ENCODE assay signal across 17 cellular contexts in genomic region chr11:66275984-66276612, GRCh38. TPM values are rescaled to one million over a fixed set of nuclear protein-coding genes. Genes with fewer than 3 reads are reported as not detected.
DNase-seq lines count a peak whose midpoint lies in the region; ATAC-seq, FAIRE-seq and TF ChIP-seq lines count a peak whose summit lies in the region.
"Had no signal": no experiment of that assay in that cellular context is flagged by ENCODE, and none has a peak within 500 bp of the region (broad histone marks: within the 10 kb centered on the region; RNA-seq: fewer than 3 reads in every experiment).

No MANE protein-coding gene starts in this region.

- peaks cover 0 to 20% (median 11%) of the 10 kb centered on the region in 11 experiments; a peak in 13 of 22 replicates for H3K27me3 ChIP-seq in BLaER1 treated with 17β-estradiol and CSF1 and Interleukin-3, amounts not matched to agents 10 nM and 100 nM
- H3K27me3 ChIP-seq in Panc1 (ENCODE audit: control insufficient read depth, insufficient read depth, low read length) (no peaks in the 10 kb centered on the region), K562 (ENCODE audit: control insufficient read depth in 2 of 2, insufficient read depth in 2 of 2, low read length in 2 of 2) (no peaks in the 10 kb centered on the region)

- H3K36me3 Mint-ChIP-seq in type B pancreatic cell = peaks cover 5% of the 10 kb centered on the region
- H3K36me3 Mint-ChIP-seq in effector memory CD8-positive, alpha-beta T cell (ENCODE audit: insufficient read depth) = peaks cover 59% of the 10 kb centered on the region

- H3K79me2 ChIP-seq in K562 (ENCODE audit: control insufficient read depth, insufficient read depth, low read length) = peaks cover 3% of the 10 kb centered on the region; the same call in 1 of the 3 replicates

- in situ Hi-C loops in Panc1 (cut with HindIII; ENCODE audit: low pct_unique_long_range_greater_than_20kb, low sequenced_read_pairs) = no loop called here
- in situ Hi-C loops in K562 (cut with MboI) = no loop called here

- H3K9me1 ChIP-seq in K562 (ENCODE audit: control insufficient read depth, insufficient read depth, low read length) = no peaks in the 10 kb centered on the region

- no peaks in the 10 kb centered on the region for H3K9me3 ChIP-seq in BLaER1 treated with 17β-estradiol and CSF1 and Interleukin-3, amounts not matched to agents 10 nM and 100 nM (replicated peaks in 1 of 11)
- H3K9me3 ChIP-seq in Panc1 (ENCODE audit: control insufficient read depth, insufficient read depth, low read depth, low read length) = no peaks in the 10 kb centered on the region
- H3K9me3 ChIP-seq in K562 (replicated peaks; ENCODE audit: control insufficient read depth, insufficient read depth, low read depth, low read length) = no peaks in the 10 kb centered on the region

- POLR2A ChIA-PET in Panc1 (lab: Charles Lee) (no interaction called here), K562 (lab: Yijun Ruan, JAX) (no interaction called here)

- peak overlapping the region in 1 of 11 experiments; percentile 24; a peak in 2 of 22 replicates for H3K9ac ChIP-seq in BLaER1 treated with 17β-estradiol and CSF1 and Interleukin-3, amounts not matched to agents 10 nM and 100 nM
- no peak overlapping the region; a peak in 1 of 4 replicates for H3K9ac ChIP-seq in K562 (ENCODE audit: insufficient read depth in 1 of 2, low read depth in 2 of 2, low read length in 2 of 2)

- CTCF ChIA-PET in Panc1 (lab: Charles Lee) = no interaction called here
- CTCF ChIA-PET in K562 (lab: Yijun Ruan, JAX; ENCODE audit: low intra/inter-chr PET ratio) = no interaction called here

- peaks cover 15 to 54% (median 47%) of the 10 kb centered on the region in 10 experiments for H3K4me1 ChIP-seq in BLaER1 treated with 17β-estradiol and CSF1 and Interleukin-3, amounts not matched to agents 10 nM and 100 nM
- peaks cover 17% of the 10 kb centered on the region for H3K4me1 ChIP-seq in Panc1 (ENCODE audit: control insufficient read depth, insufficient read depth, low read length)
- H3K4me1 ChIP-seq in K562 (replicated peaks in 1 of 2; ENCODE audit: control insufficient read depth in 2 of 2, insufficient read depth in 2 of 2, low read length in 2 of 2) = peaks cover 0 to 18% of the 10 kb centered on the region in 2 experiments; a peak in 2 of 5 replicates

- peak overlapping the region; percentile 12 to 99 (median 57); a peak in 19 of 22 replicates for H3K4me2 ChIP-seq in BLaER1 treated with 17β-estradiol and CSF1 and Interleukin-3, amounts not matched to agents 10 nM and 100 nM
- no peak overlapping the region for H3K4me2 ChIP-seq in K562 (ENCODE audit: insufficient read depth, low read length)

- H3K27ac ChIP-seq in BLaER1 treated with 17β-estradiol and CSF1 and Interleukin-3, amounts not matched to agents 10 nM and 100 nM = no peak overlapping the region
- no peak overlapping the region for H3K27ac ChIP-seq in Panc1 (ENCODE audit: low read length)
- no peak overlapping the region for H3K27ac ChIP-seq in K562 (ENCODE audit: extremely low read depth, low read depth, low read length)
- H3K27ac ChIP-seq: C4-2B, HL-60 had no signal

- 82% methylated on average over 9 of the region's 14 CpGs for WGBS in K562 (ENCODE audit: insufficient coverage, low coverage, missing lambda C conversion rate)

- ATAC-seq in Panc1 (no peak), K562 (no peak), GM21390 (IDR thresholded peaks at IDR 0.05; ENCODE audit: unreplicated experiment) (no peak)
- ATAC-seq in effector memory CD8-positive, alpha-beta T cell (replicated peaks) = no peak
- ATAC-seq: HCT116 had no signal

- TF ChIP-seq CTCF in Panc1 (IDR thresholded peaks at IDR 0.05) = no peak
- no peak for TF ChIP-seq CTCF in K562 (IDR thresholded peaks at IDR 0.05 in 2 of 3, conservative IDR thresholded peaks at IDR 0.05 in 1 of 3; ENCODE audit: insufficient read depth in 2 of 3, low read depth in 1 of 3, low read length in 3 of 3)
- TF ChIP-seq CTCF in type B pancreatic cell (conservative IDR thresholded peaks at IDR 0.05) = no peak

- H3K27me3 Mint-ChIP-seq in type B pancreatic cell = peaks cover 3% of the 10 kb centered on the region
- no peaks in the 10 kb centered on the region for H3K27me3 Mint-ChIP-seq in effector memory CD8-positive, alpha-beta T cell

- TSS peak; percentile 20 for BruUV-seq in Panc1 (replicated peaks; lab: Mats Ljungman, UMichigan)
- BruUV-seq in K562 (replicated peaks; lab: Mats Ljungman, UMichigan) = no TSS peak

- no peak for TF ChIP-seq RAD21 in K562 (CRISPR knock-in tag; conservative IDR thresholded peaks at IDR 0.05 in 1 of 2, IDR thresholded peaks at IDR 0.05 in 1 of 2)

- TF ChIP-seq POLR2A in K562 (conservative IDR thresholded peaks at IDR 0.05) = no peak
- TF ChIP-seq POLR2A in GM12891 (IDR thresholded peaks at IDR 0.05; ENCODE audit: low read depth, low read length) = no peak

- no peak overlapping the region for H2AFZ ChIP-seq in K562 (ENCODE audit: low read depth, low read length)

- peaks cover 16% of the 10 kb centered on the region for H3K4me1 Mint-ChIP-seq in type B pancreatic cell (ENCODE audit: unreplicated experiment)
- peaks cover 46 to 58% of the 10 kb centered on the region in 2 donors for H3K4me1 Mint-ChIP-seq in effector memory CD8-positive, alpha-beta T cell (ENCODE audit: low read depth in 2 of 2)

- FAIRE-seq in K562 (lab: Jason Lieb, UNC) (no peak), GM12891 (lab: Jason Lieb, UNC) (no peak)
- FAIRE-seq: GM12892, H54 had no signal

- no peak overlapping the region for H3K27ac Mint-ChIP-seq in type B pancreatic cell
- H3K27ac Mint-ChIP-seq in effector memory CD8-positive, alpha-beta T cell = peak overlapping the region in 1 of 2 donors; percentile 79

- peaks cover 70 to 98% (median 91%) of the 10 kb centered on the region in 11 experiments for H4K20me1 ChIP-seq in BLaER1 treated with 17β-estradiol and CSF1 and Interleukin-3, amounts not matched to agents 10 nM and 100 nM
- H4K20me1 ChIP-seq in K562 (replicated peaks; ENCODE audit: control insufficient read depth, insufficient read depth, low read length) = 0 out of 2 replicates have a peak, but pooled peaks cover 10% of the 10 kb centered on the region

- no peak overlapping the region for H3K4me3 ChIP-seq in BLaER1 treated with 17β-estradiol and CSF1 and Interleukin-3, amounts not matched to agents 10 nM and 100 nM
- H3K4me3 ChIP-seq in Panc1 (ENCODE audit: low read depth in 2 of 2, low read length in 2 of 2) (no peak overlapping the region), K562 (no peak overlapping the region)

- intact Hi-C loops in Panc1 (cut with micrococcal nuclease; ENCODE audit: unreplicated experiment) (no loop called here), K562 (cut with micrococcal nuclease) (no loop called here)

- DNase-seq in Panc1 (ENCODE audit: low read depth, low spot score) (no peak), K562 (ENCODE audit: extremely low read depth in 1 of 4, low spot score in 3 of 4) (no peak), type B pancreatic cell (ENCODE audit: extremely low spot score, unreplicated experiment) (no peak), GM12891 (ENCODE audit: insufficient read length, low spot score) (no peak)
- no peak for DNase-seq in effector memory CD8-positive, alpha-beta T cell
- DNase-seq: ACHN; CD4-positive, alpha-beta memory T cell; DMS79; KG1 had no signal

- H3K9me3 Mint-ChIP-seq in type B pancreatic cell = no peaks in the 10 kb centered on the region
- H3K9me3 Mint-ChIP-seq in effector memory CD8-positive, alpha-beta T cell = no peaks in the 10 kb centered on the region
- H3K9me3 Mint-ChIP-seq: CD4-positive, alpha-beta memory T cell had no signal

- H3K4me3 Mint-ChIP-seq in type B pancreatic cell = peak overlapping the region; percentile 34
- no peak overlapping the region for H3K4me3 Mint-ChIP-seq in effector memory CD8-positive, alpha-beta T cell

- no peak for TF ChIP-seq EP300 in K562 (IDR thresholded peaks at IDR 0.05; ENCODE audit: low read length)

- H3K36me3 ChIP-seq in BLaER1 treated with 17β-estradiol and CSF1 and Interleukin-3, amounts not matched to agents 10 nM and 100 nM = peaks cover 50 to 54% (median 51%) of the 10 kb centered on the region in 11 experiments
- H3K36me3 ChIP-seq in Panc1 (ENCODE audit: control insufficient read depth, insufficient read depth, low read length) (peaks cover 11% of the 10 kb centered on the region; the same call in 1 of the 2 replicates), K562 (ENCODE audit: control insufficient read depth, insufficient read depth, low read length) (peaks cover 51% of the 10 kb centered on the region)

RNA-seq across cellular contexts. Expression of gene CNIH2, which starts 1.9 kb away (rescaled TPM):
- total RNA-seq in Panc1 (2021; ENCODE audit: unreplicated experiment) (9.3 TPM), K562 (2014; rRNA removed) (0.61 TPM in 1 of 2 replicates, not detected in the other), K562 (2014; rRNA removed; fragmentation: Illumina TruSeq; extraction: Trizol) (not detected in 2 replicates), K562 (2015; rRNA removed; fragmentation: Illumina TruSeq; extraction: Trizol) (0.11 and 0.40 TPM in 2 replicates), K562 (2021) (0.89 and 1.1 TPM in 2 replicates), type B pancreatic cell (ENCODE audit: low replicate concordance) (21.3 and 23.2 TPM in 2 replicates)
- polyA plus RNA-seq in Panc1 (2012; ENCODE audit: insufficient read length) = 15.1 TPM
- 0.92 and 2.0 TPM in 2 replicates for total RNA-seq in K562 (2011; cell fraction: chromatin; rRNA removed; ENCODE audit: low replicate concordance)
- 0.92 and 1.7 TPM in 2 replicates for total RNA-seq in K562 (2011; cell fraction: nucleolus; rRNA removed)
- total RNA-seq in K562 (2011; cell fraction: nucleoplasm; rRNA removed) = 0.95 and 1.2 TPM in 2 replicates
- polyA plus RNA-seq in K562 (2011; rRNA removed) (0.26 and 0.30 TPM in 2 replicates), K562 (2014; fragmentation: Illumina TruSeq; extraction: Trizol) (0.36 and 0.65 TPM in 2 replicates), K562 (2014; fragmentation: Nextera tagmentation; extraction: Ambion mirVana) (not detected), K562 (2014; rRNA removed) (0.27 and 0.55 TPM in 2 replicates)
- 0.52 and 0.69 TPM in 2 replicates for polyA plus RNA-seq in K562 (2011; cell fraction: cytosol; rRNA removed)
- polyA plus RNA-seq in K562 (2011; cell fraction: nucleus; rRNA removed) = 1.1 and 1.7 TPM in 2 replicates
- polyA plus RNA-seq in K562 (2012) = 0.52 and 0.57 TPM in 2 replicates
- not detected in 2 replicates for polyA minus RNA-seq in K562 (2011; rRNA and poly(A)+ RNA removed)
- not detected in 2 replicates for polyA minus RNA-seq in K562 (2011; cell fraction: cytosol; rRNA and poly(A)+ RNA removed)
- polyA minus RNA-seq in K562 (2011; cell fraction: nucleus; rRNA and poly(A)+ RNA removed) = 0.13 TPM in 1 of 2 replicates, not detected in the other
- 1.4 TPM for polyA plus RNA-seq in GM12891 (2012; ENCODE audit: low read depth, missing spikeins)
- polyA plus RNA-seq: CD4-positive, alpha-beta memory T cell had no signal

RNA-seq across cellular contexts. Expression of gene RAB1B, which starts 7.7 kb away (rescaled TPM):
- total RNA-seq in Panc1 (2021; ENCODE audit: unreplicated experiment) (256 TPM), K562 (2014; rRNA removed) (102 and 135 TPM in 2 replicates), K562 (2014; rRNA removed; fragmentation: Illumina TruSeq; extraction: Trizol) (29.3 and 43.7 TPM in 2 replicates), K562 (2015; rRNA removed; fragmentation: Illumina TruSeq; extraction: Trizol) (83.8 and 85.1 TPM in 2 replicates), K562 (2021) (135 and 139 TPM in 2 replicates), type B pancreatic cell (ENCODE audit: low replicate concordance) (96.4 and 122 TPM in 2 replicates)
- polyA plus RNA-seq in Panc1 (2012; ENCODE audit: insufficient read length) = 356 TPM
- 13.9 and 38.2 TPM in 2 replicates for total RNA-seq in K562 (2011; cell fraction: chromatin; rRNA removed; ENCODE audit: low replicate concordance)
- 41.5 and 42.0 TPM in 2 replicates for total RNA-seq in K562 (2011; cell fraction: nucleolus; rRNA removed)
- total RNA-seq in K562 (2011; cell fraction: nucleoplasm; rRNA removed) = 31.3 and 34.9 TPM in 2 replicates
- polyA plus RNA-seq in K562 (2011; rRNA removed) (98.6 and 129 TPM in 2 replicates), K562 (2014; fragmentation: Illumina TruSeq; extraction: Trizol) (140 and 182 TPM in 2 replicates), K562 (2014; fragmentation: Nextera tagmentation; extraction: Ambion mirVana) (10 to 100 TPM in 1 of 2 experiments, 1 to 10 TPM in 1; 5.6 to 16.0 TPM), K562 (2014; rRNA removed) (135 and 146 TPM in 2 replicates)
- 213 and 403 TPM in 2 replicates for polyA plus RNA-seq in K562 (2011; cell fraction: cytosol; rRNA removed)
- polyA plus RNA-seq in K562 (2011; cell fraction: nucleus; rRNA removed) = 62.4 and 74.2 TPM in 2 replicates
- 127 and 138 TPM in 2 replicates for polyA plus RNA-seq in K562 (2012)
- 57.1 and 92.7 TPM in 2 replicates for polyA minus RNA-seq in K562 (2011; rRNA and poly(A)+ RNA removed)
- polyA minus RNA-seq in K562 (2011; cell fraction: cytosol; rRNA and poly(A)+ RNA removed) = 94.6 and 97.2 TPM in 2 replicates
- polyA minus RNA-seq in K562 (2011; cell fraction: nucleus; rRNA and poly(A)+ RNA removed) = 10.4 and 16.3 TPM in 2 replicates
- polyA plus RNA-seq in GM12891 (2012; ENCODE audit: low read depth, missing spikeins) = 94.6 TPM

RNA-seq across cellular contexts. Expression of gene YIF1A, which starts 12.8 kb away (rescaled TPM):
- total RNA-seq in Panc1 (2021; ENCODE audit: unreplicated experiment) = 196 TPM
- polyA plus RNA-seq in Panc1 (2012; ENCODE audit: insufficient read length) = 274 TPM
- 49.3 and 178 TPM in 2 replicates for total RNA-seq in K562 (2011; cell fraction: chromatin; rRNA removed; ENCODE audit: low replicate concordance)
- 331 and 338 TPM in 2 replicates for total RNA-seq in K562 (2011; cell fraction: nucleolus; rRNA removed)
- 162 and 163 TPM in 2 replicates for total RNA-seq in K562 (2011; cell fraction: nucleoplasm; rRNA removed)
- 121 and 158 TPM in 2 replicates for total RNA-seq in K562 (2014; rRNA removed)
- total RNA-seq in K562 (2014; rRNA removed; fragmentation: Illumina TruSeq; extraction: Trizol) = 29.4 and 39.3 TPM in 2 replicates
- 44.8 and 51.6 TPM in 2 replicates for total RNA-seq in K562 (2015; rRNA removed; fragmentation: Illumina TruSeq; extraction: Trizol)
- 108 and 120 TPM in 2 replicates for total RNA-seq in K562 (2021)
- polyA plus RNA-seq in K562 (2011; rRNA removed) = 77.2 and 108 TPM in 2 replicates
- 234 and 367 TPM in 2 replicates for polyA plus RNA-seq in K562 (2011; cell fraction: cytosol; rRNA removed)
- 162 and 217 TPM in 2 replicates for polyA plus RNA-seq in K562 (2011; cell fraction: nucleus; rRNA removed)
- polyA plus RNA-seq in K562 (2012) = 106 and 144 TPM in 2 replicates
- 111 and 119 TPM in 2 replicates for polyA plus RNA-seq in K562 (2014; fragmentation: Illumina TruSeq; extraction: Trizol)
- polyA plus RNA-seq in K562 (2014; fragmentation: Nextera tagmentation; extraction: Ambion mirVana) = 10 to 100 TPM in 1 of 2 experiments, 1 to 10 TPM in 1; 8.6 to 33.6 TPM
- 83.6 and 96.7 TPM in 2 replicates for polyA plus RNA-seq in K562 (2014; rRNA removed)
- 84.7 and 117 TPM in 2 replicates for polyA minus RNA-seq in K562 (2011; rRNA and poly(A)+ RNA removed)
- polyA minus RNA-seq in K562 (2011; cell fraction: cytosol; rRNA and poly(A)+ RNA removed) = 120 and 144 TPM in 2 replicates
- 46.6 and 57.5 TPM in 2 replicates for polyA minus RNA-seq in K562 (2011; cell fraction: nucleus; rRNA and poly(A)+ RNA removed)
- total RNA-seq in type B pancreatic cell (ENCODE audit: low replicate concordance) = 87.0 and 133 TPM in 2 replicates
- 58.0 TPM for polyA plus RNA-seq in GM12891 (2012; ENCODE audit: low read depth, missing spikeins)

RNA-seq across cellular contexts. Expression of gene TMEM151A, which starts 15.6 kb away (rescaled TPM):
- total RNA-seq in Panc1 (2021; ENCODE audit: unreplicated experiment) (11.0 TPM), K562 (2014; rRNA removed) (not detected in 2 replicates), K562 (2014; rRNA removed; fragmentation: Illumina TruSeq; extraction: Trizol) (not detected in 2 replicates), K562 (2015; rRNA removed; fragmentation: Illumina TruSeq; extraction: Trizol) (not detected in 2 replicates), K562 (2021) (not detected in 2 replicates), type B pancreatic cell (ENCODE audit: low replicate concordance) (2.1 and 2.6 TPM in 2 replicates)
- 16.8 TPM for polyA plus RNA-seq in Panc1 (2012; ENCODE audit: insufficient read length)
- total RNA-seq in K562 (2011; cell fraction: chromatin; rRNA removed; ENCODE audit: low replicate concordance) = not detected in 2 replicates
- not detected in 2 replicates for total RNA-seq in K562 (2011; cell fraction: nucleolus; rRNA removed)
- not detected in 2 replicates for total RNA-seq in K562 (2011; cell fraction: nucleoplasm; rRNA removed)
- polyA plus RNA-seq in K562 (2011; rRNA removed) (not detected in 2 replicates), K562 (2014; fragmentation: Illumina TruSeq; extraction: Trizol) (not detected in 2 replicates), K562 (2014; fragmentation: Nextera tagmentation; extraction: Ambion mirVana) (not detected), K562 (2014; rRNA removed) (not detected in 2 replicates)
- polyA plus RNA-seq in K562 (2011; cell fraction: cytosol; rRNA removed) = 0.01 TPM in 1 of 2 replicates, not detected in the other
- polyA plus RNA-seq in K562 (2011; cell fraction: nucleus; rRNA removed) = not detected in 2 replicates
- not detected in 2 replicates for polyA plus RNA-seq in K562 (2012)
- polyA minus RNA-seq in K562 (2011; rRNA and poly(A)+ RNA removed) = not detected in 2 replicates
- not detected in 2 replicates for polyA minus RNA-seq in K562 (2011; cell fraction: cytosol; rRNA and poly(A)+ RNA removed)
- 0.13 TPM in 1 of 2 replicates, not detected in the other for polyA minus RNA-seq in K562 (2011; cell fraction: nucleus; rRNA and poly(A)+ RNA removed)
- 0.18 TPM for polyA plus RNA-seq in GM12891 (2012; ENCODE audit: low read depth, missing spikeins)
- total RNA-seq: A172; CD4-positive, alpha-beta memory T cell had no signal
- polyA plus RNA-seq: CD4-positive, alpha-beta memory T cell had no signal

RNA-seq across cellular contexts. Expression of gene KLC2, which starts 18.6 kb away (rescaled TPM):
- total RNA-seq in Panc1 (2021; ENCODE audit: unreplicated experiment) = 85.1 TPM
- polyA plus RNA-seq in Panc1 (2012; ENCODE audit: insufficient read length) = 98.8 TPM
- total RNA-seq in K562 (2011; cell fraction: chromatin; rRNA removed; ENCODE audit: low replicate concordance) = 40.5 and 97.2 TPM in 2 replicates
- 43.6 and 44.5 TPM in 2 replicates for total RNA-seq in K562 (2011; cell fraction: nucleolus; rRNA removed)
- 39.9 and 51.1 TPM in 2 replicates for total RNA-seq in K562 (2011; cell fraction: nucleoplasm; rRNA removed)
- total RNA-seq in K562 (2014; rRNA removed) = 9.3 and 10.2 TPM in 2 replicates
- total RNA-seq in K562 (2014; rRNA removed; fragmentation: Illumina TruSeq; extraction: Trizol) = 2.5 and 4.1 TPM in 2 replicates
- total RNA-seq in K562 (2015; rRNA removed; fragmentation: Illumina TruSeq; extraction: Trizol) = 8.8 and 10.4 TPM in 2 replicates
- total RNA-seq in K562 (2021) = 28.6 and 29.2 TPM in 2 replicates
- polyA plus RNA-seq in K562 (2011; rRNA removed) = 8.5 and 12.5 TPM in 2 replicates
- 7.7 and 14.0 TPM in 2 replicates for polyA plus RNA-seq in K562 (2011; cell fraction: cytosol; rRNA removed)
- polyA plus RNA-seq in K562 (2011; cell fraction: nucleus; rRNA removed) = 40.5 and 65.1 TPM in 2 replicates
- polyA plus RNA-seq in K562 (2012) = 18.1 and 26.7 TPM in 2 replicates
- 14.6 and 18.0 TPM in 2 replicates for polyA plus RNA-seq in K562 (2014; fragmentation: Illumina TruSeq; extraction: Trizol)
- under 1 TPM in 1 of 2 experiments, not detected in 1; 0.08 TPM for polyA plus RNA-seq in K562 (2014; fragmentation: Nextera tagmentation; extraction: Ambion mirVana)
- 20.5 and 23.3 TPM in 2 replicates for polyA plus RNA-seq in K562 (2014; rRNA removed)
- polyA minus RNA-seq in K562 (2011; rRNA and poly(A)+ RNA removed) = 9.1 and 11.0 TPM in 2 replicates
- polyA minus RNA-seq in K562 (2011; cell fraction: cytosol; rRNA and poly(A)+ RNA removed) = 9.9 and 10.3 TPM in 2 replicates
- 14.5 and 19.0 TPM in 2 replicates for polyA minus RNA-seq in K562 (2011; cell fraction: nucleus; rRNA and poly(A)+ RNA removed)
- total RNA-seq in type B pancreatic cell (ENCODE audit: low replicate concordance) = 31.1 and 49.6 TPM in 2 replicates
- polyA plus RNA-seq in GM12891 (2012; ENCODE audit: low read depth, missing spikeins) = 13.8 TPM
